In genomic region chr12:6461401-6462233, GRCh38 we compare ENCODE assay signal across 8 cellular contexts.
DNase-seq lines count a peak whose midpoint lies in the region; ATAC-seq and TF ChIP-seq lines count a peak whose summit lies in the region.

No MANE protein-coding gene starts in this region.

- peak; percentile 74 for ATAC-seq in GM21737 (IDR thresholded peaks at IDR 0.05; ENCODE audit: unreplicated experiment)

- H3K4me1 ChIP-seq in DOHH2 (ENCODE audit: control insufficient read depth, low read length): peaks cover 68% of the 10 kb centered on the region

- H3K27ac ChIP-seq in DOHH2 (ENCODE audit: low read depth, low read length): peak overlapping the region; percentile 76

- no peak for TF ChIP-seq CTCF in DOHH2 (IDR thresholded peaks at IDR 0.05; ENCODE audit: low read depth, low read length, poor library complexity, severe bottlenecking)

- H3K9me3 ChIP-seq in DOHH2 (ENCODE audit: control insufficient read depth, insufficient read depth, low read length): no peaks in the 10 kb centered on the region

- H3K27me3 ChIP-seq in DOHH2 (ENCODE audit: control insufficient read depth, low read length): no peaks in the 10 kb centered on the region

- DNase-seq in NOMO-1 (lab: John Stamatoyannopoulos, UW; ENCODE audit: unreplicated experiment in 2 of 2): peak; percentile 80 to 95
- DNase-seq in activated T-cell treated with anti-CD3 and anti-CD28 coated beads, Interleukin-2, amount 50 U/mL, for 48 hours: peak; percentile 86 to 87
- DNase-seq in hippocampal formation (lab: John Stamatoyannopoulos, UW): peak; percentile 25 to 27
- peak; percentile 64 to 72 for DNase-seq in stimulated activated CD8-positive, alpha-beta memory T cell treated with anti-CD3 and anti-CD28 coated beads, Interleukin-15, amount 100 ng/mL, for 4 hours (ENCODE audit: low read depth in 2 of 2)
- DNase-seq in kidney tubule cell (ENCODE audit: low spot score): no peak
- no peak for DNase-seq in NCI-H1930 (lab: John Stamatoyannopoulos, UW)

- H3K9me2 ChIP-seq in DOHH2 (replicated peaks; ENCODE audit: control insufficient read depth, low read length): no peaks in the 10 kb centered on the region

- H4K20me1 ChIP-seq in DOHH2 (ENCODE audit: control insufficient read depth, insufficient read depth, low read depth, low read length): no peaks in the 10 kb centered on the region

- peaks cover 20% of the 10 kb centered on the region for H3F3A ChIP-seq in DOHH2 (ENCODE audit: control insufficient read depth, insufficient read depth)

- peaks cover 94% of the 10 kb centered on the region for H3K36me3 ChIP-seq in DOHH2 (ENCODE audit: control insufficient read depth, low read length)

- peak overlapping the region; percentile 68 for H3K4me2 ChIP-seq in DOHH2 (ENCODE audit: low read length)

- H3K4me3 ChIP-seq in DOHH2 (ENCODE audit: low read length): peak overlapping the region; percentile 50

- H3K79me2 ChIP-seq in DOHH2 (ENCODE audit: control insufficient read depth, low read length): peaks cover 36% of the 10 kb centered on the region

Comparison
In these comparisons a context has a peak if more than half of its experiments do, and no peak if none do; other contexts are left out.
1. DNase-seq: peak in NOMO-1 (2 of 2), activated T-cell treated with anti-CD3 and anti-CD28 coated beads, Interleukin-2, amount 50 U/mL, for 48 hours (2 of 2), hippocampal formation (2 of 2) and stimulated activated CD8-positive, alpha-beta memory T cell treated with anti-CD3 and anti-CD28 coated beads, Interleukin-15, amount 100 ng/mL, for 4 hours (2 of 2); none in kidney tubule cell (single experiment) and NCI-H1930 (0 of 2).